In genomic region chr17:74780443-74781238, GRCh38 we compare ENCODE assay signal across 1 cellular context.
TF ChIP-seq lines count a peak whose summit lies in the region.

No MANE protein-coding gene starts in this region.

TF ChIP-seq in HepG2, 621 proteins besides CTCF, POLR2A, EP300 and RAD21 (continued from another document and continues in another):
- TF ChIP-seq MYPOP (CRISPR knock-in tag; IDR thresholded peaks at IDR 0.05) (no peak), ZFP36L2 (CRISPR knock-in tag; IDR thresholded peaks at IDR 0.05) (no peak), ATF7-NPFF (CRISPR knock-in tag; IDR thresholded peaks at IDR 0.05; ENCODE audit: low read depth) (no peak), IRF2 (CRISPR knock-in tag; IDR thresholded peaks at IDR 0.05) (peak; percentile 72; the same call in 1 of the 2 replicates), ZNF891 (CRISPR knock-in tag; IDR thresholded peaks at IDR 0.05) (no peak), U2AF2 (IDR thresholded peaks at IDR 0.05; ENCODE audit: low read depth, low read length) (no peak), NFKBIZ (CRISPR knock-in tag; IDR thresholded peaks at IDR 0.05) (no peak), ZFY (CRISPR knock-in tag; IDR thresholded peaks at IDR 0.05) (no peak), ZNF558 (CRISPR knock-in tag; IDR thresholded peaks at IDR 0.05; ENCODE audit: borderline replicate concordance) (no peak), SKI (IDR thresholded peaks at IDR 0.05; ENCODE audit: partially characterized antibody) (peak; percentile 11), XRCC5 (optimal IDR thresholded peaks at IDR 0.05; ENCODE audit: low read length) (peak; percentile 87), KAT7 (CRISPR knock-in tag; IDR thresholded peaks at IDR 0.05; ENCODE audit: borderline replicate concordance) (no peak), ZNF260 (CRISPR knock-in tag; IDR thresholded peaks at IDR 0.05; ENCODE audit: borderline replicate concordance, low read depth) (no peak), FOXM1 (CRISPR knock-in tag; IDR thresholded peaks at IDR 0.05) (no peak), ZNF138 (CRISPR knock-in tag; IDR thresholded peaks at IDR 0.05; ENCODE audit: low read depth) (no peak), ZSCAN20 (CRISPR knock-in tag; IDR thresholded peaks at IDR 0.05; ENCODE audit: borderline replicate concordance) (no peak), HNF1A (IDR thresholded peaks at IDR 0.05; ENCODE audit: low read depth) (no peak), HNF1A (CRISPR knock-in tag; IDR thresholded peaks at IDR 0.05; ENCODE audit: borderline replicate concordance) (no peak), ZUFSP (CRISPR knock-in tag; IDR thresholded peaks at IDR 0.05; ENCODE audit: borderline replicate concordance) (no peak), ZNF781 (CRISPR knock-in tag; IDR thresholded peaks at IDR 0.05; ENCODE audit: borderline replicate concordance, not compliant biosample characterization) (no peak), ATF6 (CRISPR knock-in tag; conservative IDR thresholded peaks at IDR 0.05) (no peak), HNRNPL (IDR thresholded peaks at IDR 0.05; ENCODE audit: low read depth, low read length) (no peak), HMG20A (CRISPR knock-in tag; IDR thresholded peaks at IDR 0.05; ENCODE audit: borderline replicate concordance) (no peak), NFKB2 (CRISPR knock-in tag; IDR thresholded peaks at IDR 0.05; ENCODE audit: borderline replicate concordance) (no peak), ISL2 (CRISPR knock-in tag; IDR thresholded peaks at IDR 0.05) (no peak), KAT8 (CRISPR knock-in tag; IDR thresholded peaks at IDR 0.05) (peak; percentile 61), ATF7 (IDR thresholded peaks at IDR 0.05) (no peak), ATF7 (CRISPR knock-in tag; IDR thresholded peaks at IDR 0.05) (no peak), ZNF512B (CRISPR knock-in tag; IDR thresholded peaks at IDR 0.05; ENCODE audit: borderline replicate concordance) (no peak), ZNF543 (CRISPR knock-in tag; IDR thresholded peaks at IDR 0.05) (no peak), ZNF780A (CRISPR knock-in tag; IDR thresholded peaks at IDR 0.05) (no peak), MAZ (IDR thresholded peaks at IDR 0.05; ENCODE audit: borderline replicate concordance, low read depth, low read length) (no peak), MAZ (CRISPR knock-in tag; IDR thresholded peaks at IDR 0.05; ENCODE audit: low read depth) (peak; percentile 50; the same call in 1 of the 2 replicates), SALL2 (CRISPR knock-in tag; IDR thresholded peaks at IDR 0.05) (no peak), ZNF235 (CRISPR knock-in tag; IDR thresholded peaks at IDR 0.05; ENCODE audit: borderline replicate concordance) (no peak), ZNF350 (CRISPR knock-in tag; IDR thresholded peaks at IDR 0.05; ENCODE audit: borderline replicate concordance, low read depth) (no peak), SETDB1 (CRISPR knock-in tag; IDR thresholded peaks at IDR 0.05; ENCODE audit: borderline replicate concordance) (no peak), ZBTB42 (CRISPR knock-in tag; IDR thresholded peaks at IDR 0.05) (no peak), ZNF276 (CRISPR knock-in tag; IDR thresholded peaks at IDR 0.05; ENCODE audit: low read depth) (0 out of 2 replicates have a peak, but pooled peaks have one; percentile 44), SIN3B (IDR thresholded peaks at IDR 0.05; ENCODE audit: low read length) (no peak), NFIC (IDR thresholded peaks at IDR 0.05; ENCODE audit: low read length) (no peak), ARID2 (CRISPR knock-in tag; IDR thresholded peaks at IDR 0.05; ENCODE audit: borderline replicate concordance) (no peak), AGO1 (IDR thresholded peaks at IDR 0.05; ENCODE audit: low read depth, low read length, poor library complexity, severe bottlenecking) (no peak), HDAC6 (IDR thresholded peaks at IDR 0.05; ENCODE audit: low read depth, low read length) (no peak), IKZF4 (CRISPR knock-in tag; IDR thresholded peaks at IDR 0.05; ENCODE audit: borderline replicate concordance, low read depth, not compliant biosample characterization) (no peak), JDP2 (CRISPR knock-in tag; IDR thresholded peaks at IDR 0.05; ENCODE audit: borderline replicate concordance) (no peak), RFX5 (IDR thresholded peaks at IDR 0.05; ENCODE audit: low read depth, low read length) (no peak), ZNF335 (CRISPR knock-in tag; IDR thresholded peaks at IDR 0.05) (no peak), ZNF441 (CRISPR knock-in tag; IDR thresholded peaks at IDR 0.05; ENCODE audit: borderline replicate concordance) (no peak), ZBTB46 (CRISPR knock-in tag; IDR thresholded peaks at IDR 0.05; ENCODE audit: borderline replicate concordance) (no peak), ZNF251 (CRISPR knock-in tag; IDR thresholded peaks at IDR 0.05) (no peak), HNF1B (CRISPR knock-in tag; IDR thresholded peaks at IDR 0.05) (peak; percentile 83), KAT2B (IDR thresholded peaks at IDR 0.05; ENCODE audit: borderline replicate concordance, low read depth, low read length) (no peak)
